Comparison of ENCODE assay signal across 21 cellular contexts in genomic region chr7:2833087-2833910, GRCh38.
"Had no signal": no experiment of that assay in that cellular context is flagged by ENCODE, and none has a peak within 500 bp of the region (broad histone marks: within the 10 kb centered on the region; RNA-seq: fewer than 3 reads in every experiment).

No MANE protein-coding gene starts in this region.

- H3K4me3 Mint-ChIP-seq: activated B cell treated with CpG ODN at 0.5 μM for 24 hours; activated CD4-positive, alpha-beta memory T cell treated with anti-CD3 and anti-CD28 coated beads for 36 hours; activated naive CD8-positive, alpha-beta T cell; activated T-helper 1 cell treated with anti-CD3 and anti-CD28 coated beads, Interleukin-12 subunit alpha, Interleukin-12 subunit beta, Interleukin-2, Interleukin-4 antibody, amounts not matched to agents 30 ng/mL and 10 ng/mL and 1 ng/mL, durations not matched to agents 14 hours and 24 hours and 36 hours; effector memory CD8-positive, alpha-beta T cell; neural crest cell; T-helper 2 cell treated with Interferon-gamma antibody and Interleukin-4, amounts not matched to agents 5 μg/mL and 100 μg/mL, for 36 hours had no signal

- H3K36me3 ChIP-seq: thyroid gland, uterus had no signal

- FAIRE-seq: bronchial epithelial cell, TTC549 had no signal

- H3K9me3 ChIP-seq: mucosa of descending colon, thyroid gland, uterus had no signal

- DNase-seq: activated B cell treated with CpG ODN at 0.5 μM for 24 hours; activated CD4-positive, alpha-beta memory T cell treated with anti-CD3 and anti-CD28 coated beads for 36 hours; activated CD4-positive, alpha-beta T cell treated with anti-CD3 and anti-CD28 coated beads for 4 hours; activated T-cell treated with anti-CD3 and anti-CD28 coated beads for 4 hours; dermis blood vessel endothelial cell; effector memory CD8-positive, alpha-beta T cell; foreskin keratinocyte; mesenchymal stem cell; mucosa of descending colon; naive B cell; stimulated activated CD4-positive, alpha-beta T cell treated with anti-CD3 and anti-CD28 coated beads, Interleukin-2, amount 100 ng/mL, for 24 hours; stimulated activated naive CD4-positive, alpha-beta T cell treated with Interleukin-2 at 50 U/mL for 16 hours; thyroid gland; uterus had no signal

- H3K4me1 ChIP-seq: foreskin keratinocyte, uterus had no signal

- H3K9me3 Mint-ChIP-seq: activated B cell treated with CpG ODN at 0.5 μM for 24 hours; activated CD4-positive, alpha-beta memory T cell treated with anti-CD3 and anti-CD28 coated beads for 36 hours; activated T-helper 1 cell treated with anti-CD3 and anti-CD28 coated beads, Interleukin-12 subunit alpha, Interleukin-12 subunit beta, Interleukin-2, Interleukin-4 antibody, amounts not matched to agents 30 ng/mL and 10 ng/mL and 1 ng/mL, durations not matched to agents 14 hours and 24 hours and 36 hours; effector memory CD8-positive, alpha-beta T cell; naive B cell; neural crest cell; T-helper 2 cell treated with Interferon-gamma antibody and Interleukin-4, amounts not matched to agents 5 μg/mL and 100 μg/mL, for 36 hours had no signal

- H3K4me3 ChIP-seq: mucosa of descending colon, thyroid gland, uterus had no signal

- H3K27me3 Mint-ChIP-seq: activated B cell treated with CpG ODN at 0.5 μM for 24 hours; activated CD4-positive, alpha-beta memory T cell treated with anti-CD3 and anti-CD28 coated beads for 36 hours; activated naive CD8-positive, alpha-beta T cell; effector memory CD8-positive, alpha-beta T cell; naive B cell; progenitor cell of endocrine pancreas had no signal

- ATAC-seq: effector memory CD8-positive, alpha-beta T cell; foreskin keratinocyte; mucosa of descending colon had no signal

- H3K27ac ChIP-seq: foreskin keratinocyte, thyroid gland, uterus had no signal

- H3K27ac Mint-ChIP-seq: activated B cell treated with CpG ODN at 0.5 μM for 24 hours; activated CD4-positive, alpha-beta memory T cell treated with anti-CD3 and anti-CD28 coated beads for 36 hours; activated naive CD8-positive, alpha-beta T cell; activated T-helper 1 cell treated with anti-CD3 and anti-CD28 coated beads, Interleukin-12 subunit alpha, Interleukin-12 subunit beta, Interleukin-2, Interleukin-4 antibody, amounts not matched to agents 30 ng/mL and 10 ng/mL and 1 ng/mL, durations not matched to agents 14 hours and 24 hours and 36 hours; effector memory CD8-positive, alpha-beta T cell; progenitor cell of endocrine pancreas; T-helper 2 cell treated with Interferon-gamma antibody and Interleukin-4, amounts not matched to agents 5 μg/mL and 100 μg/mL, for 36 hours had no signal

- H3K27me3 ChIP-seq: foreskin keratinocyte, thyroid gland, uterus had no signal
